Comparison of ENCODE assay signal across 1 cellular context in the genomic region with DNA sequence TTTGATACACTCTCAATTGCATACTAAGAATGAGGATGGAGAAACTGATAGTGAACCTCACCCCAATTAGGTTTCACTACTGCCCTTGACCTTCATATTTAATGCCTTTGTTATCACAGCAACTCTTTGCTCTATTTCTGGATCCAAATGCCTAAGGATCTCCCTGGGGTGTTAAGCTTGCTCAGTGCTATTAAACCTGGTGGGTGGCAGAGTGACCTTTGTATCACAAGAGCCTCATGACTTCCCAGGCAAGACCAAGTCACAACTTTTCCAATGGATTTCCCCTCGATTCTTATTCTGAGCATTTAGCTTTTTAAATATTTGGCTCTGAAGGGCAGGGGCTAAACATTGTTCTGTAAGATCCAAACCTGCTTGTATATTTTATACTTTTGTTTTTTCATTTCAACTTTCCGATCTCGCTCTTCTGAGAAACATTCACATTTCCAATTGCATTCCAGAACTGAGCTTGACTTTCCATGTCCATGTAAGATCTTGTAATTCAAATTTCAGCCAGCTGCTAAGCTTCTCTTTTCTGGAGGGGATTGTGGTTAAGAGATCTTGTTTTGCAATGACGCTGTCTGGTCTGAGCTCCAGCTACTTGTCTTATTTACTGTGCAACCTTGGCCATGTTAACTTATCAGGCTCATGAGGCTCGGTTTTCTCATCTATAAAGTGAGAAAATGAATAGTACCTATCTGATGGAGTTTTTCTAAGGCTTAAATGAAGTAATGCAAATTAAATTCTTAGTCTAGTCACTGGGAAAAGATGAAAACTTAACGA.
TF ChIP-seq lines count a peak whose summit lies in the region.

No MANE protein-coding gene starts in this region.

TF ChIP-seq in K562, 482 proteins besides CTCF, POLR2A, EP300 and RAD21 (continued from another document):
- no peak for TF ChIP-seq ZFP36 (IDR thresholded peaks at IDR 0.05; ENCODE audit: low read depth, low read length, partially characterized antibody)
- no peak for TF ChIP-seq CREM (IDR thresholded peaks at IDR 0.05; ENCODE audit: low read depth)
- peak; percentile 12; the same call in 1 of the 2 replicates for TF ChIP-seq ESRRA (IDR thresholded peaks at IDR 0.05; ENCODE audit: borderline replicate concordance, low read depth)
- TF ChIP-seq, protein P1, sequence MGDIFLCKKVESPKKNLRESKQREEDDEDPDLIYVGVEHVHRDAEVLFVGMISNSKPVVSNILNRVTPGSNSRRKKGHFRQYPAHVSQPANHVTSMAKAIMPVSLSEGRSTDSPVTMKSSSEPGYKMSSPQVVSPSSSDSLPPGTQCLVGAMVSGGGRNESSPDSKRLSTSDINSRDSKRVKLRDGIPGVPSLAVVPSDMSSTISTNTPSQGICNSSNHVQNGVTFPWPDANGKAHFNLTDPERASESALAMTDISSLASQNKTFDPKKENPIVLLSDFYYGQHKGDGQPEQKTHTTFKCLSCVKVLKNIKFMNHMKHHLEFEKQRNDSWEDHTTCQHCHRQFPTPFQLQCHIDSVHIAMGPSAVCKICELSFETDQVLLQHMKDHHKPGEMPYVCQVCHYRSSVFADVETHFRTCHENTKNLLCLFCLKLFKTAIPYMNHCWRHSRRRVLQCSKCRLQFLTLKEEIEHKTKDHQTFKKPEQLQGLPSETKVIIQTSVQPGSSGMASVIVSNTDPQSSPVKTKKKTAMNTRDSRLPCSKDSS (IDR thresholded peaks at IDR 0.05; ENCODE audit: low read depth, partially characterized antibody) = no peak
- TF ChIP-seq C11orf30 (IDR thresholded peaks at IDR 0.05; ENCODE audit: low read depth) = no peak
- TF ChIP-seq NONO (IDR thresholded peaks at IDR 0.05; ENCODE audit: low read depth in 2 of 2, low read length in 1 of 2) = no peak
- TF ChIP-seq, protein P2, sequence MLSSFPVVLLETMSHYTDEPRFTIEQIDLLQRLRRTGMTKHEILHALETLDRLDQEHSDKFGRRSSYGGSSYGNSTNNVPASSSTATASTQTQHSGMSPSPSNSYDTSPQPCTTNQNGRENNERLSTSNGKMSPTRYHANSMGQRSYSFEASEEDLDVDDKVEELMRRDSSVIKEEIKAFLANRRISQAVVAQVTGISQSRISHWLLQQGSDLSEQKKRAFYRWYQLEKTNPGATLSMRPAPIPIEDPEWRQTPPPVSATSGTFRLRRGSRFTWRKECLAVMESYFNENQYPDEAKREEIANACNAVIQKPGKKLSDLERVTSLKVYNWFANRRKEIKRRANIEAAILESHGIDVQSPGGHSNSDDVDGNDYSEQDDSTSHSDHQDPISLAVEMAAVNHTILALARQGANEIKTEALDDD (IDR thresholded peaks at IDR 0.05) = 0 out of 2 replicates have a peak, but pooled peaks have one; percentile 17
- no peak for TF ChIP-seq RBM22 (IDR thresholded peaks at IDR 0.05; ENCODE audit: low read depth, low read length, poor library complexity, severe bottlenecking)
- no peak for TF ChIP-seq NR3C1 (CRISPR knock-in tag; IDR thresholded peaks at IDR 0.05)
- TF ChIP-seq, protein P3, sequence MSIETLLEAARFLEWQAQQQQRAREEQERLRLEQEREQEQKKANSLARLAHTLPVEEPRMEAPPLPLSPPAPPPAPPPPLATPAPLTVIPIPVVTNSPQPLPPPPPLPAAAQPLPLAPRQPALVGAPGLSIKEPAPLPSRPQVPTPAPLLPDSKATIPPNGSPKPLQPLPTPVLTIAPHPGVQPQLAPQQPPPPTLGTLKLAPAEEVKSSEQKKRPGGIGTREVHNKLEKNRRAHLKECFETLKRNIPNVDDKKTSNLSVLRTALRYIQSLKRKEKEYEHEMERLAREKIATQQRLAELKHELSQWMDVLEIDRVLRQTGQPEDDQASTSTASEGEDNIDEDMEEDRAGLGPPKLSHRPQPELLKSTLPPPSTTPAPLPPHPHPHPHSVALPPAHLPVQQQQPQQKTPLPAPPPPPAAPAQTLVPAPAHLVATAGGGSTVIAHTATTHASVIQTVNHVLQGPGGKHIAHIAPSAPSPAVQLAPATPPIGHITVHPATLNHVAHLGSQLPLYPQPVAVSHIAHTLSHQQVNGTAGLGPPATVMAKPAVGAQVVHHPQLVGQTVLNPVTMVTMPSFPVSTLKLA (conservative IDR thresholded peaks at IDR 0.05) = no peak
- TF ChIP-seq TAF1 (IDR thresholded peaks at IDR 0.05; ENCODE audit: control insufficient read depth, extremely low read depth, insufficient read depth, low read length, severe bottlenecking) = no peak
- 0 out of 2 replicates have a peak, but pooled peaks have one; percentile 18 for TF ChIP-seq SMARCE1 (IDR thresholded peaks at IDR 0.05)
- TF ChIP-seq TEAD4 (IDR thresholded peaks at IDR 0.05; ENCODE audit: low read length) = 0 out of 2 replicates have a peak, but pooled peaks have one; percentile 10
- no peak for TF ChIP-seq TEAD4 (CRISPR knock-in tag; IDR thresholded peaks at IDR 0.05; ENCODE audit: borderline replicate concordance)
- peak; percentile 76 for TF ChIP-seq CEBPB (tag; IDR thresholded peaks at IDR 0.05)
- no peak for TF ChIP-seq RBBP5 (IDR thresholded peaks at IDR 0.05; ENCODE audit: borderline replicate concordance, insufficient read depth, low read length, poor library complexity, severe bottlenecking)
- TF ChIP-seq PRPF4 (IDR thresholded peaks at IDR 0.05; ENCODE audit: insufficient read depth, low read depth, low read length, poor library complexity, severe bottlenecking) = no peak
